Comparison of ENCODE assay signal across 16 cellular contexts in the genomic region with DNA sequence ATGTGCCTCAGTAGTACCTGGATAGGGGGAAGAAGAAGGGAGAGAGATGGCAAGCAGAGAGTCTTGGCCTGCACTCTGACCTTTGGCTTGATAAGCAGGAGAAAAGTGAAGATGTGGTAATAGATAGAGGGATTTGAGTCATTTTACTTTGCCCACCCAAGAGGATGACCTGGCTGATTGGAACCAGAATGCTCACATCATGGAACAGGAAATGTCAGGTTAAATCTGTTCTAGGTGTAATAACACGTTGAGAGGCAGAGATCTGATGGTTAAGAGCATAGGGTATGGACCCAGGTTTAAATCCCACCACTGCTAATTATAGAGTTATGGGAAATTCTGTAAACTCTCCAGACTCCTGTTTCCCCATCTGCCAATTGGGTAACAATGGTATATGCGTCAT. TPM values are rescaled to one million over a fixed set of nuclear protein-coding genes. Genes with fewer than 3 reads are reported as not detected.
DNase-seq lines count a peak whose midpoint lies in the region; ATAC-seq lines count a peak whose summit lies in the region.
"Had no signal": no experiment of that assay in that cellular context is flagged by ENCODE, and none has a peak within 500 bp of the region (broad histone marks: within the 10 kb centered on the region; RNA-seq: fewer than 3 reads in every experiment).

No MANE protein-coding gene starts in this region.

- DNase-seq in activated naive CD8-positive, alpha-beta T cell treated with anti-CD3 and anti-CD28 coated beads, Interleukin-2, amount 50 U/mL, for 24 hours, result no peak
- DNase-seq in activated naive CD8-positive, alpha-beta T cell treated with anti-CD3 and anti-CD28 coated beads for 36 hours, result no peak
- no peak for DNase-seq in stimulated activated naive CD8-positive, alpha-beta T cell treated with anti-CD3 and anti-CD28 coated beads, Interleukin-15, Interleukin-2, amounts not matched to agents 100 U/mL and 50 U/mL, for 24 hours
- DNase-seq in stimulated activated naive CD8-positive, alpha-beta T cell treated with anti-CD3 and anti-CD28 coated beads, Interleukin-15, amount 100 ng/mL, for 72 hours, result no peak
- no peak for DNase-seq in retina
- DNase-seq: AML-193; Caco-2; Calu3; CD4-positive, alpha-beta T cell; CD8-positive, alpha-beta T cell; DMS79 treated with DMSO at 0.1 percent for 48 hours; GF-D8 had no signal

- H3K9me3 Mint-ChIP-seq in activated naive CD8-positive, alpha-beta T cell treated with anti-CD3 and anti-CD28 coated beads, Interleukin-2, amount 50 U/mL, for 24 hours, result peaks cover 14% of the 10 kb centered on the region
- peaks cover 9% of the 10 kb centered on the region for H3K9me3 Mint-ChIP-seq in activated naive CD8-positive, alpha-beta T cell treated with anti-CD3 and anti-CD28 coated beads for 36 hours
- H3K9me3 Mint-ChIP-seq in stimulated activated naive CD8-positive, alpha-beta T cell treated with anti-CD3 and anti-CD28 coated beads, Interleukin-15, amount 100 ng/mL, for 72 hours, result peaks cover 0 to 4% of the 10 kb centered on the region in 2 donors
- H3K9me3 Mint-ChIP-seq in stimulated activated naive CD8-positive, alpha-beta T cell treated with anti-CD3 and anti-CD28 coated beads, Interleukin-15, Interleukin-2, amounts not matched to agents 100 ng/mL and 50 ng/mL, for 24 hours, result peaks cover 7% of the 10 kb centered on the region
- H3K9me3 Mint-ChIP-seq: CD4-positive, alpha-beta T cell had no signal

- no peak overlapping the region for H3K27ac Mint-ChIP-seq in activated naive CD8-positive, alpha-beta T cell treated with anti-CD3 and anti-CD28 coated beads, Interleukin-2, amount 50 U/mL, for 24 hours
- no peak overlapping the region for H3K27ac Mint-ChIP-seq in activated naive CD8-positive, alpha-beta T cell treated with anti-CD3 and anti-CD28 coated beads for 36 hours
- no peak overlapping the region for H3K27ac Mint-ChIP-seq in stimulated activated naive CD8-positive, alpha-beta T cell treated with anti-CD3 and anti-CD28 coated beads, Interleukin-15, amount 100 ng/mL, for 72 hours
- peak overlapping the region; percentile 5 for H3K27ac Mint-ChIP-seq in stimulated activated naive CD8-positive, alpha-beta T cell treated with anti-CD3 and anti-CD28 coated beads, Interleukin-15, Interleukin-2, amounts not matched to agents 100 ng/mL and 50 ng/mL, for 24 hours
- H3K27ac Mint-ChIP-seq: B cell; CD4-positive, alpha-beta T cell; CD8-positive, alpha-beta T cell had no signal

- no peak overlapping the region for H3K4me3 Mint-ChIP-seq in activated naive CD8-positive, alpha-beta T cell treated with anti-CD3 and anti-CD28 coated beads, Interleukin-2, amount 50 U/mL, for 24 hours
- H3K4me3 Mint-ChIP-seq in activated naive CD8-positive, alpha-beta T cell treated with anti-CD3 and anti-CD28 coated beads for 36 hours, result no peak overlapping the region
- H3K4me3 Mint-ChIP-seq in stimulated activated naive CD8-positive, alpha-beta T cell treated with anti-CD3 and anti-CD28 coated beads, Interleukin-15, amount 100 ng/mL, for 72 hours, result no peak overlapping the region
- no peak overlapping the region for H3K4me3 Mint-ChIP-seq in stimulated activated naive CD8-positive, alpha-beta T cell treated with anti-CD3 and anti-CD28 coated beads, Interleukin-15, Interleukin-2, amounts not matched to agents 100 ng/mL and 50 ng/mL, for 24 hours
- H3K4me3 Mint-ChIP-seq: B cell; CD4-positive, alpha-beta T cell; CD8-positive, alpha-beta T cell had no signal

- peaks cover 15% of the 10 kb centered on the region for H3K27me3 Mint-ChIP-seq in activated naive CD8-positive, alpha-beta T cell treated with anti-CD3 and anti-CD28 coated beads, Interleukin-2, amount 50 U/mL, for 24 hours
- H3K27me3 Mint-ChIP-seq in activated naive CD8-positive, alpha-beta T cell treated with anti-CD3 and anti-CD28 coated beads for 36 hours, result peaks cover 24% of the 10 kb centered on the region
- peaks cover 49% of the 10 kb centered on the region for H3K27me3 Mint-ChIP-seq in stimulated activated naive CD8-positive, alpha-beta T cell treated with anti-CD3 and anti-CD28 coated beads, Interleukin-15, amount 100 ng/mL, for 72 hours
- peaks cover 21% of the 10 kb centered on the region for H3K27me3 Mint-ChIP-seq in stimulated activated naive CD8-positive, alpha-beta T cell treated with anti-CD3 and anti-CD28 coated beads, Interleukin-15, Interleukin-2, amounts not matched to agents 100 ng/mL and 50 ng/mL, for 24 hours

- H3K4me1 Mint-ChIP-seq in activated naive CD8-positive, alpha-beta T cell treated with anti-CD3 and anti-CD28 coated beads, Interleukin-2, amount 50 U/mL, for 24 hours, result peaks cover 10% of the 10 kb centered on the region
- H3K4me1 Mint-ChIP-seq in activated naive CD8-positive, alpha-beta T cell treated with anti-CD3 and anti-CD28 coated beads for 36 hours, result peaks cover 5% of the 10 kb centered on the region
- H3K4me1 Mint-ChIP-seq in stimulated activated naive CD8-positive, alpha-beta T cell treated with anti-CD3 and anti-CD28 coated beads, Interleukin-15, amount 100 ng/mL, for 72 hours, result peaks cover 6% of the 10 kb centered on the region
- peaks cover 10% of the 10 kb centered on the region for H3K4me1 Mint-ChIP-seq in stimulated activated naive CD8-positive, alpha-beta T cell treated with anti-CD3 and anti-CD28 coated beads, Interleukin-15, Interleukin-2, amounts not matched to agents 100 ng/mL and 50 ng/mL, for 24 hours (ENCODE audit: low read depth)

- peak; percentile 36 for ATAC-seq in activated naive CD8-positive, alpha-beta T cell treated with anti-CD3 and anti-CD28 coated beads, Interleukin-2, amount 50 U/mL, for 24 hours
- peak; percentile 19 for ATAC-seq in stimulated activated naive CD8-positive, alpha-beta T cell treated with anti-CD3 and anti-CD28 coated beads, Interleukin-15, Interleukin-2, amounts not matched to agents 100 U/mL and 50 U/mL, for 24 hours
- no peak for ATAC-seq in stimulated activated naive CD8-positive, alpha-beta T cell treated with anti-CD3 and anti-CD28 coated beads, Interleukin-15, amount 100 ng/mL, for 72 hours
- ATAC-seq: A549; CD8-positive, alpha-beta T cell had no signal

- H3K36me3 Mint-ChIP-seq in activated naive CD8-positive, alpha-beta T cell treated with anti-CD3 and anti-CD28 coated beads, Interleukin-2, amount 50 U/mL, for 24 hours (ENCODE audit: low read depth), result peaks cover 3% of the 10 kb centered on the region
- H3K36me3 Mint-ChIP-seq in activated naive CD8-positive, alpha-beta T cell treated with anti-CD3 and anti-CD28 coated beads for 36 hours, result peaks cover 2% of the 10 kb centered on the region
- H3K36me3 Mint-ChIP-seq in stimulated activated naive CD8-positive, alpha-beta T cell treated with anti-CD3 and anti-CD28 coated beads, Interleukin-15, Interleukin-2, amounts not matched to agents 100 ng/mL and 50 ng/mL, for 24 hours (ENCODE audit: low read depth), result peaks cover 3% of the 10 kb centered on the region
- H3K36me3 Mint-ChIP-seq: CD8-positive, alpha-beta T cell had no signal

RNA-seq across cellular contexts. Expression of gene CCL18, which starts 8.2 kb away (rescaled TPM):
- total RNA-seq in activated naive CD8-positive, alpha-beta T cell treated with anti-CD3 and anti-CD28 coated beads for 36 hours, result not detected
- total RNA-seq: A172; B cell; Caco-2; Calu3; CD4-positive, alpha-beta T cell; CD8-positive, alpha-beta T cell had no signal

RNA-seq across cellular contexts. Expression of gene CCL3, which starts 34.0 kb away (rescaled TPM):
- 10 to 100 TPM; 51.5 to 52.7 TPM for total RNA-seq in activated naive CD8-positive, alpha-beta T cell treated with anti-CD3 and anti-CD28 coated beads for 36 hours
- total RNA-seq: A172, Caco-2, Calu3 had no signal

RNA-seq across cellular contexts. Expression of gene CCL23, which starts 38.1 kb away (rescaled TPM):
- total RNA-seq in activated naive CD8-positive, alpha-beta T cell treated with anti-CD3 and anti-CD28 coated beads for 36 hours, result not detected
- total RNA-seq: A172; B cell; Caco-2; Calu3; CD4-positive, alpha-beta T cell; CD8-positive, alpha-beta T cell had no signal

RNA-seq across cellular contexts. Expression of gene CCL4, which starts 47.7 kb away (rescaled TPM):
- 10 to 100 TPM; 43.7 to 49.4 TPM for total RNA-seq in activated naive CD8-positive, alpha-beta T cell treated with anti-CD3 and anti-CD28 coated beads for 36 hours
- total RNA-seq: A172, Caco-2, Calu3 had no signal

RNA-seq across cellular contexts. Expression of gene CCL15, which starts 54.6 kb away (rescaled TPM):
- not detected for total RNA-seq in activated naive CD8-positive, alpha-beta T cell treated with anti-CD3 and anti-CD28 coated beads for 36 hours
- total RNA-seq: A172; B cell; Calu3; CD4-positive, alpha-beta T cell; CD8-positive, alpha-beta T cell had no signal
